In genomic region chr6:71886184-71887005, GRCh38 we compare ENCODE assay signal across 8 cellular contexts. TPM values are rescaled to one million over a fixed set of nuclear protein-coding genes. Genes with fewer than 3 reads are reported as not detected.
DNase-seq lines count a peak whose midpoint lies in the region; ATAC-seq, FAIRE-seq and TF ChIP-seq lines count a peak whose summit lies in the region.

Gene RIMS1, plus strand, starts transcription at chr6:71886550. Its CDS starts 474 bp downstream, at chr6:71887024.

- no peak for TF ChIP-seq RAD21 in A549 (conservative IDR thresholded peaks at IDR 0.05 in 1 of 2, IDR thresholded peaks at IDR 0.05 in 1 of 2)

- no peak for TF ChIP-seq EP300 in A549 (IDR thresholded peaks at IDR 0.05)

- FAIRE-seq in A549 (lab: Jason Lieb, UNC): no peak

- POLR2A ChIA-PET in A549 (lab: Yijun Ruan, JAX): no interaction called here

- DNase-seq in A549 (ENCODE audit: low read depth in 1 of 2, low spot score in 1 of 2) (peak; percentile 1 to 6), NCI-H345 (lab: John Stamatoyannopoulos, UW) (peak; percentile 38), choroid plexus epithelial cell (ENCODE audit: low read depth) (peak; percentile 8), mucosa of gallbladder (ENCODE audit: low spot score) (no peak), NCI-H2196 treated with DMSO at 0.1 percent for 48 hours (lab: John Stamatoyannopoulos, UW; ENCODE audit: unreplicated experiment) (no peak), HCEC 1CT (no peak)

- 2% methylated on average over 3 of the region's 70 CpGs for WGBS in A549 (ENCODE audit: missing lambda C conversion rate)

- no peak for TF ChIP-seq POLR2A in A549 (IDR thresholded peaks at IDR 0.05; ENCODE audit: low read length)

- no peaks in the 10 kb centered on the region for H3K9me3 ChIP-seq in A549

- CTCF ChIA-PET in A549 (lab: Yijun Ruan, JAX): no interaction called here

- H3K4me1 ChIP-seq in A549: no peaks in the 10 kb centered on the region

- peak within 1 kb of the TSS; percentile 47 for H3K4me3 ChIP-seq in A549
- H3K4me3 ChIP-seq in choroid plexus epithelial cell (ENCODE audit: low read depth, low read length): peak within 1 kb of the TSS; percentile 41

- 0 out of 6 replicates have a peak within 1 kb of the TSS, but pooled peaks of 1 of the 2 experiments have one; percentile 45 for H3K27ac ChIP-seq in A549

- H3K4me2 ChIP-seq in A549: peak within 1 kb of the TSS; percentile 93

- TF ChIP-seq CTCF in A549 (IDR thresholded peaks at IDR 0.05) (no peak), choroid plexus epithelial cell (conservative IDR thresholded peaks at IDR 0.05; ENCODE audit: low read depth, low read length) (peak; percentile 31)

- ATAC-seq in A549 (peak; percentile 84 to 90), GM18499 (IDR thresholded peaks at IDR 0.05; ENCODE audit: insufficient read depth, unreplicated experiment) (peak; percentile 61), HG02852 (IDR thresholded peaks at IDR 0.05; ENCODE audit: unreplicated experiment) (peak; percentile 89)

TF ChIP-seq in A549, 52 proteins besides CTCF, POLR2A, EP300 and RAD21:
- no peak for TF ChIP-seq HES2 (IDR thresholded peaks at IDR 0.05)
- TF ChIP-seq POLR2AphosphoS2 (conservative IDR thresholded peaks at IDR 0.05; ENCODE audit: low read length): no peak
- no peak for TF ChIP-seq CHD4 (IDR thresholded peaks at IDR 0.05; ENCODE audit: borderline replicate concordance)
- TF ChIP-seq FOSB (CRISPR knock-in tag; IDR thresholded peaks at IDR 0.05): no peak
- TF ChIP-seq HOXB13 (CRISPR knock-in tag; IDR thresholded peaks at IDR 0.05; ENCODE audit: low read depth): no peak
- no peak for TF ChIP-seq CEBPB (IDR thresholded peaks at IDR 0.05)
- no peak for TF ChIP-seq BHLHE40 (IDR thresholded peaks at IDR 0.05; ENCODE audit: low read depth, low read length)
- TF ChIP-seq KDM1A (IDR thresholded peaks at IDR 0.05; ENCODE audit: low read depth): no peak
- TF ChIP-seq MAX (IDR thresholded peaks at IDR 0.05): no peak
- no peak for TF ChIP-seq NR3C1 (IDR thresholded peaks at IDR 0.05)
- TF ChIP-seq CHD2 (IDR thresholded peaks at IDR 0.05; ENCODE audit: low read length, partially characterized antibody): no peak
- no peak for TF ChIP-seq FOSL2 (IDR thresholded peaks at IDR 0.05)
- TF ChIP-seq FOSL2 (CRISPR knock-in tag; IDR thresholded peaks at IDR 0.05): no peak
- no peak for TF ChIP-seq ESRRA (IDR thresholded peaks at IDR 0.05; ENCODE audit: borderline replicate concordance, low read length)
- TF ChIP-seq ZFP36 (IDR thresholded peaks at IDR 0.05; ENCODE audit: borderline replicate concordance, partially characterized antibody): no peak
- no peak for TF ChIP-seq ZC3H11A (IDR thresholded peaks at IDR 0.05)
- TF ChIP-seq MYC (IDR thresholded peaks at IDR 0.05; ENCODE audit: borderline replicate concordance, low read length): no peak
- no peak for TF ChIP-seq RARB (CRISPR knock-in tag; IDR thresholded peaks at IDR 0.05)
- no peak for TF ChIP-seq FOXS1 (CRISPR knock-in tag; IDR thresholded peaks at IDR 0.05)

RNA-seq across cellular contexts. Expression of gene RIMS1, which starts in this region (rescaled TPM):
- 0.03 and 0.04 TPM in 2 replicates for polyA plus RNA-seq in A549 (2011; rRNA removed)
- polyA plus RNA-seq in A549 (2012; cell fraction: cytosol; rRNA removed): 0.01 TPM in 1 of 2 replicates, not detected in the other
- polyA plus RNA-seq in A549 (2012; cell fraction: nucleus; rRNA removed): not detected in 2 replicates
- not detected in 3 replicates for polyA plus RNA-seq in A549 (2017; fragmentation: RNase III; extraction: RNeasy Plus Mini Kit Qiagen cat#74134 plus additional on column Dnase treatment)
- polyA minus RNA-seq in A549 (2011; rRNA and poly(A)+ RNA removed): not detected in 2 replicates
- 22.2 TPM for total RNA-seq in mucosa of gallbladder

Comparison
In these comparisons a context has a peak if more than half of its experiments do, and no peak if none do; other contexts are left out.
1. Peak in DNase-seq, ATAC-seq, H3K4me3 ChIP-seq and H3K4me2 ChIP-seq in A549; RNA of the gene not detected or under 1 TPM.
2. DNase-seq: peak in NCI-H345 (single experiment) and choroid plexus epithelial cell (single experiment); none in mucosa of gallbladder (single experiment), NCI-H2196 treated with DMSO at 0.1 percent for 48 hours (single experiment) and HCEC 1CT (single experiment).
3. Peak in every context shown above with its lines, with median percentiles within 50 percentile points of each other: ATAC-seq.